In genomic region chr10:46040004-46040403, GRCh38 we compare ENCODE assay signal across 29 cellular contexts. TPM values are rescaled to one million over a fixed set of nuclear protein-coding genes. Genes with fewer than 3 reads are reported as not detected.
A peak's percentile ranks its signal among the peaks of the same experiment; 100 is the strongest.
DNase-seq lines count a peak whose midpoint lies in the region; ATAC-seq and TF ChIP-seq lines count a peak whose summit lies in the region.
"Had no signal": no experiment of that assay in that cellular context is flagged by ENCODE, and none has a peak within 500 bp of the region (broad histone marks: within the 10 kb centered on the region; RNA-seq: fewer than 3 reads in every experiment).

No MANE protein-coding gene starts in this region.

- H3K4me2 ChIP-seq in GM23338: no peak overlapping the region
- peak overlapping the region; percentile 39 for H3K4me2 ChIP-seq in PC-9

- no peak overlapping the region for H3K27ac Mint-ChIP-seq in GM23338
- H3K27ac Mint-ChIP-seq: CD8-positive, alpha-beta memory T cell; HFFc6; T-cell had no signal

- H3K4me1 Mint-ChIP-seq in GM23338: peaks cover 7% of the 10 kb centered on the region
- H3K4me1 Mint-ChIP-seq: CD8-positive, alpha-beta memory T cell; T-cell had no signal

- CTCF ChIA-PET in PC-9 (lab: Charles Lee): no interaction called here

- no peak overlapping the region for H3K4me3 Mint-ChIP-seq in GM23338
- H3K4me3 Mint-ChIP-seq: CD8-positive, alpha-beta memory T cell; HFFc6; T-cell had no signal

- ATAC-seq in GM23338 (no peak), esophagus mucosa (peak; percentile 93), HG03039 (IDR thresholded peaks at IDR 0.05; ENCODE audit: unreplicated experiment) (no peak), GM21576 (IDR thresholded peaks at IDR 0.05; ENCODE audit: unreplicated experiment) (no peak), HG02970 (IDR thresholded peaks at IDR 0.05; ENCODE audit: low FRiP score, unreplicated experiment) (no peak)
- ATAC-seq: Panc1, T-cell had no signal

- no peak for TF ChIP-seq CTCF in GM23338 (conservative IDR thresholded peaks at IDR 0.05; ENCODE audit: low read depth in 2 of 2)
- TF ChIP-seq CTCF in PC-9 (conservative IDR thresholded peaks at IDR 0.05): no peak

- no peaks in the 10 kb centered on the region for H3K79me2 ChIP-seq in GM23338 (replicated peaks; ENCODE audit: insufficient read depth)
- H3K79me2 ChIP-seq in PC-9 (ENCODE audit: low read depth): no peaks in the 10 kb centered on the region

- H3K9me3 ChIP-seq in PC-9 (ENCODE audit: insufficient read depth, low read depth): no peaks in the 10 kb centered on the region
- H3K9me3 ChIP-seq: HAP-1 had no signal

- H3K27me3 ChIP-seq in GM23338 (ENCODE audit: insufficient read depth) (no peaks in the 10 kb centered on the region), PC-9 (ENCODE audit: insufficient read depth, low read depth) (no peaks in the 10 kb centered on the region)

- H4K20me1 ChIP-seq in GM23338 (replicated peaks; ENCODE audit: insufficient read depth) (no peaks in the 10 kb centered on the region), PC-9 (ENCODE audit: insufficient read depth) (no peaks in the 10 kb centered on the region)

- intact Hi-C loops in PC-9 (cut with micrococcal nuclease; ENCODE audit: unreplicated experiment): no loop called here

- H3K9me2 ChIP-seq in GM23338 (ENCODE audit: insufficient read depth): no peaks in the 10 kb centered on the region
- no peaks in the 10 kb centered on the region for H3K9me2 ChIP-seq in PC-9 (ENCODE audit: insufficient read depth)

- BruUV-seq in PC-9 (replicated peaks; lab: Mats Ljungman, UMichigan): no TSS peak

- POLR2A ChIA-PET in PC-9 (lab: Charles Lee; ENCODE audit: unreplicated experiment): no interaction called here

- no peak overlapping the region for H3K27ac ChIP-seq in GM23338 (ENCODE audit: low read depth)
- peak overlapping the region; percentile 34 for H3K27ac ChIP-seq in PC-9
- H3K27ac ChIP-seq: HL-60, RWPE1 had no signal

- no peaks in the 10 kb centered on the region for H3K4me1 ChIP-seq in GM23338 (ENCODE audit: insufficient read depth)
- peaks cover 35% of the 10 kb centered on the region for H3K4me1 ChIP-seq in PC-9 (replicated peaks; ENCODE audit: insufficient read depth)

- DNase-seq in GM23338 (ENCODE audit: low spot score): no peak
- DNase-seq in PC-9: peak; percentile 26 to 78
- DNase-seq in GF-D8 (lab: John Stamatoyannopoulos, UW): no peak
- DNase-seq: C1 segment of cervical spinal cord; CD8-positive, alpha-beta memory T cell; GOT3; HFFc6; Kasumi-1; NCI-H1092 treated with DMSO at 0.1 percent for 48 hours; NCI-H1436 treated with DMSO at 0.1 percent for 48 hours; NCI-H187 treated with DMSO at 0.1 percent for 48 hours; NCI-H2107; NCI-H526 treated with DMSO at 0.1 percent for 48 hours; SHP77; T-cell had no signal

- H3F3A ChIP-seq in GM23338 (replicated peaks; ENCODE audit: low read depth) (no peaks in the 10 kb centered on the region), PC-9 (ENCODE audit: insufficient read depth, low read depth) (peaks cover 18% of the 10 kb centered on the region)

- H3K9me3 Mint-ChIP-seq in GM23338: no peaks in the 10 kb centered on the region
- H3K9me3 Mint-ChIP-seq: CD8-positive, alpha-beta memory T cell; HFFc6; T-cell had no signal

- no peaks in the 10 kb centered on the region for H3K27me3 Mint-ChIP-seq in GM23338 (ENCODE audit: insufficient read depth, low read depth, poor library complexity)

- H2AFZ ChIP-seq in GM23338: peak overlapping the region; percentile 52; the same call in 1 of the 2 replicates
- no peak overlapping the region; the same call in 1 of the 2 replicates for H2AFZ ChIP-seq in PC-9

- H3K36me3 ChIP-seq in GM23338 (ENCODE audit: insufficient read depth) (no peaks in the 10 kb centered on the region), PC-9 (ENCODE audit: low read depth) (no peaks in the 10 kb centered on the region)
- H3K36me3 ChIP-seq: HAP-1 had no signal

- H3K4me3 ChIP-seq in GM23338 (no peak overlapping the region), PC-9 (no peak overlapping the region)
- H3K4me3 ChIP-seq: HAP-1 had no signal

- H3K36me3 Mint-ChIP-seq in GM23338 (ENCODE audit: low read depth): no peaks in the 10 kb centered on the region
- H3K36me3 Mint-ChIP-seq: CD8-positive, alpha-beta memory T cell; T-cell had no signal

TF ChIP-seq in GM23338, 12 proteins besides CTCF, POLR2A, EP300 and RAD21 (continues in another document):
- TF ChIP-seq EZH2 (IDR thresholded peaks at IDR 0.05; ENCODE audit: low read depth, unreplicated experiment) (no peak), NANOG (IDR thresholded peaks at IDR 0.05; ENCODE audit: borderline replicate concordance) (no peak), POLR2AphosphoS5 (IDR thresholded peaks at IDR 0.05; ENCODE audit: low read depth) (no peak), ZNF331 (CRISPR knock-in tag; IDR thresholded peaks at IDR 0.05; ENCODE audit: low read depth) (no peak), ZNF114 (CRISPR knock-in tag; IDR thresholded peaks at IDR 0.05) (no peak), JUNB (IDR thresholded peaks at IDR 0.05; ENCODE audit: unreplicated experiment) (no peak), EZH2phosphoT487 (IDR thresholded peaks at IDR 0.05; ENCODE audit: unreplicated experiment) (no peak), STAT1 (IDR thresholded peaks at IDR 0.05; ENCODE audit: unreplicated experiment) (no peak)
- TF ChIP-seq, protein P1, sequence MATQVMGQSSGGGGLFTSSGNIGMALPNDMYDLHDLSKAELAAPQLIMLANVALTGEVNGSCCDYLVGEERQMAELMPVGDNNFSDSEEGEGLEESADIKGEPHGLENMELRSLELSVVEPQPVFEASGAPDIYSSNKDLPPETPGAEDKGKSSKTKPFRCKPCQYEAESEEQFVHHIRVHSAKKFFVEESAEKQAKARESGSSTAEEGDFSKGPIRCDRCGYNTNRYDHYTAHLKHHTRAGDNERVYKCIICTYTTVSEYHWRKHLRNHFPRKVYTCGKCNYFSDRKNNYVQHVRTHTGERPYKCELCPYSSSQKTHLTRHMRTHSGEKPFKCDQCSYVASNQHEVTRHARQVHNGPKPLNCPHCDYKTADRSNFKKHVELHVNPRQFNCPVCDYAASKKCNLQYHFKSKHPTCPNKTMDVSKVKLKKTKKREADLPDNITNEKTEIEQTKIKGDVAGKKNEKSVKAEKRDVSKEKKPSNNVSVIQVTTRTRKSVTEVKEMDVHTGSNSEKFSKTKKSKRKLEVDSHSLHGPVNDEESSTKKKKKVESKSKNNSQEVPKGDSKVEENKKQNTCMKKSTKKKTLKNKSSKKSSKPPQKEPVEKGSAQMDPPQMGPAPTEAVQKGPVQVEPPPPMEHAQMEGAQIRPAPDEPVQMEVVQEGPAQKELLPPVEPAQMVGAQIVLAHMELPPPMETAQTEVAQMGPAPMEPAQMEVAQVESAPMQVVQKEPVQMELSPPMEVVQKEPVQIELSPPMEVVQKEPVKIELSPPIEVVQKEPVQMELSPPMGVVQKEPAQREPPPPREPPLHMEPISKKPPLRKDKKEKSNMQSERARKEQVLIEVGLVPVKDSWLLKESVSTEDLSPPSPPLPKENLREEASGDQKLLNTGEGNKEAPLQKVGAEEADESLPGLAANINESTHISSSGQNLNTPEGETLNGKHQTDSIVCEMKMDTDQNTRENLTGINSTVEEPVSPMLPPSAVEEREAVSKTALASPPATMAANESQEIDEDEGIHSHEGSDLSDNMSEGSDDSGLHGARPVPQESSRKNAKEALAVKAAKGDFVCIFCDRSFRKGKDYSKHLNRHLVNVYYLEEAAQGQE (IDR thresholded peaks at IDR 0.05; ENCODE audit: unreplicated experiment): no peak

RNA-seq across cellular contexts. Expression of gene MSMB, which starts 6.1 kb away (rescaled TPM):
- not detected in 2 replicates for total RNA-seq in GM23338 (2014; rRNA removed; shearing (Covaris generic))
- not detected in 2 replicates for polyA plus RNA-seq in GM23338 (2016; fragmentation: Nextera tagmentation; extraction: Ambion mirVana)
- total RNA-seq in PC-9 (2021): not detected in 2 replicates
- total RNA-seq in esophagus mucosa: 0.64 TPM
- total RNA-seq: A673; CD8-positive, alpha-beta memory T cell; Daoy; G401; HT-29; M059J; SK-MEL-5; T-cell had no signal
- polyA plus RNA-seq: CD8-positive, alpha-beta memory T cell had no signal

RNA-seq across cellular contexts. Expression of gene NCOA4, which starts 9.6 kb away (rescaled TPM):
- total RNA-seq in GM23338 (2014; rRNA removed; shearing (Covaris generic)): 76.9 and 79.8 TPM in 2 replicates
- 24.0 and 24.9 TPM in 2 replicates for polyA plus RNA-seq in GM23338 (2016; fragmentation: Nextera tagmentation; extraction: Ambion mirVana)
- total RNA-seq in PC-9 (2021): 142 and 143 TPM in 2 replicates
- total RNA-seq in esophagus mucosa: 100 TPM

Comparison
In these comparisons a context has a peak if more than half of its experiments do, and no peak if none do; other contexts are left out.
1. DNase-seq: peak in PC-9 (2 of 2); none in GM23338 (single experiment) and GF-D8 (single experiment).